In the genomic region with DNA sequence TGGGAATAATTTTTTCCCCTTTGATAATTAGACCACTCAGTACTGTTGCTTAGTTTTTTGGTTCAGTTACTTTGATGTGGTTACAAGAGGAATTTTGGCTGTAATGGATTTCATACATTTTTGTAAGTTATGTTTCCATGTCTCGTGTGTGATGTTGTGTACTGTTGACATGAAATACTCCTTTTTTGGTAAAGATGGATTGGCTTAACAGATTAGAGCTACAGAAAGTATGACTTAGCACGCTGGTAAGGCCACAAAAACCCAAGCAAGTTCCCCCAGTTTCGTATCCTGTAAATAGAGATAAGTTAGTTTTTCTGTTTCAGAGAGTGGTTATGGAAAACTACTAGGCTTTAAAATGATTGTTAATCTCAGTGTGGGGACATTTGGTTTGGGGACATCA, we compare ENCODE assay signal across 1 cellular context.
TF ChIP-seq lines count a peak whose summit lies in the region.

No MANE protein-coding gene starts in this region.

TF ChIP-seq in GM23338, 12 proteins besides CTCF, POLR2A, EP300 and RAD21 (continued from another document):
- TF ChIP-seq REST (IDR thresholded peaks at IDR 0.05; ENCODE audit: unreplicated experiment) (no peak), EZH2 (IDR thresholded peaks at IDR 0.05; ENCODE audit: low read depth, unreplicated experiment) (no peak), EZH2phosphoT487 (IDR thresholded peaks at IDR 0.05; ENCODE audit: unreplicated experiment) (no peak)
- TF ChIP-seq, protein P1, sequence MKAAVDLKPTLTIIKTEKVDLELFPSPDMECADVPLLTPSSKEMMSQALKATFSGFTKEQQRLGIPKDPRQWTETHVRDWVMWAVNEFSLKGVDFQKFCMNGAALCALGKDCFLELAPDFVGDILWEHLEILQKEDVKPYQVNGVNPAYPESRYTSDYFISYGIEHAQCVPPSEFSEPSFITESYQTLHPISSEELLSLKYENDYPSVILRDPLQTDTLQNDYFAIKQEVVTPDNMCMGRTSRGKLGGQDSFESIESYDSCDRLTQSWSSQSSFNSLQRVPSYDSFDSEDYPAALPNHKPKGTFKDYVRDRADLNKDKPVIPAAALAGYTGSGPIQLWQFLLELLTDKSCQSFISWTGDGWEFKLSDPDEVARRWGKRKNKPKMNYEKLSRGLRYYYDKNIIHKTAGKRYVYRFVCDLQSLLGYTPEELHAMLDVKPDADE (IDR thresholded peaks at IDR 0.05), result no peak
